ENCODE assay signal across 21 cellular contexts in genomic region chr6:121680058-121680457, GRCh38.
A peak's percentile ranks its signal among the peaks of the same experiment; 100 is the strongest.
DNase-seq lines count a peak whose midpoint lies in the region; ATAC-seq and TF ChIP-seq lines count a peak whose summit lies in the region.
"Had no signal": no experiment of that assay in that cellular context is flagged by ENCODE, and none has a peak within 500 bp of the region (broad histone marks: within the 10 kb centered on the region; RNA-seq: fewer than 3 reads in every experiment).

No MANE protein-coding gene starts in this region.

- H3K36me3 Mint-ChIP-seq in endodermal cell (ENCODE audit: low read depth) = peaks cover 2% of the 10 kb centered on the region
- H3K36me3 Mint-ChIP-seq in activated naive CD4-positive, alpha-beta T cell treated with anti-CD3 and anti-CD28 coated beads for 36 hours (ENCODE audit: low read depth) = no peaks in the 10 kb centered on the region
- H3K36me3 Mint-ChIP-seq: CD4-positive, CD25-positive, alpha-beta regulatory T cell had no signal

- TF ChIP-seq CTCF in cardiac muscle cell (IDR thresholded peaks at IDR 0.05; ENCODE audit: low read depth, low read length) (peak; percentile 3), endodermal cell (conservative IDR thresholded peaks at IDR 0.05) (peak; percentile 49)

- H3K9ac ChIP-seq in endodermal cell (ENCODE audit: extremely low read depth, low read length, poor library complexity, severe bottlenecking) = no peak overlapping the region

- H3K27me3 ChIP-seq in cardiac muscle cell (no peaks in the 10 kb centered on the region), endodermal cell (ENCODE audit: control insufficient read depth, insufficient read depth, low read length, poor library complexity, severe bottlenecking) (no peaks in the 10 kb centered on the region)
- H3K27me3 ChIP-seq: MG63 had no signal

- 82 to 97% methylated on average over 6 to 9 of the region's 9 CpGs for WGBS in endodermal cell (ENCODE audit: insufficient coverage in 1 of 2, insufficient read length in 1 of 2), 2 experiments

- CTCF ChIA-PET in activated naive CD4-positive, alpha-beta T cell treated with anti-CD3 and anti-CD28 coated beads for 36 hours (lab: Charles Lee) = interaction anchor here (0.6 kb wide), 1 partner anchor 76 kb away, joined by 4 read pairs; no protein-coding TSS in a partner anchor

- H3K4me1 ChIP-seq in cardiac muscle cell (ENCODE audit: low read depth) (no peaks in the 10 kb centered on the region), endodermal cell (ENCODE audit: control insufficient read depth, insufficient read depth, low read length) (peaks cover 2% of the 10 kb centered on the region)

- H3K9me3 ChIP-seq in cardiac muscle cell (ENCODE audit: low read depth) (no peaks in the 10 kb centered on the region), endodermal cell (ENCODE audit: control insufficient read depth, low read length) (peaks cover 9% of the 10 kb centered on the region)
- H3K9me3 ChIP-seq: MG63 had no signal

- H3K4me3 Mint-ChIP-seq in endodermal cell = no peak overlapping the region
- H3K4me3 Mint-ChIP-seq in activated naive CD4-positive, alpha-beta T cell treated with anti-CD3 and anti-CD28 coated beads for 36 hours = no peak overlapping the region
- H3K4me3 Mint-ChIP-seq: CD4-positive, CD25-positive, alpha-beta regulatory T cell had no signal

- ATAC-seq in Right ventricle myocardium inferior = no peak
- no peak for ATAC-seq in HG03139 (IDR thresholded peaks at IDR 0.05; ENCODE audit: unreplicated experiment)
- ATAC-seq: HepG2, SK-N-SH treated with all-trans-retinoic acid at 6 μM for 48 hours had no signal

- H3K9me3 Mint-ChIP-seq in endodermal cell = peaks cover 16% of the 10 kb centered on the region
- no peaks in the 10 kb centered on the region for H3K9me3 Mint-ChIP-seq in activated naive CD4-positive, alpha-beta T cell treated with anti-CD3 and anti-CD28 coated beads for 36 hours

- H3K36me3 ChIP-seq in cardiac muscle cell (no peaks in the 10 kb centered on the region), endodermal cell (ENCODE audit: control insufficient read depth, insufficient read depth, low read length) (no peaks in the 10 kb centered on the region)
- H3K36me3 ChIP-seq: MG63 had no signal

- H3K27ac ChIP-seq in cardiac muscle cell (no peak overlapping the region), endodermal cell (ENCODE audit: low read depth, low read length) (no peak overlapping the region)
- H3K27ac ChIP-seq: 22Rv1 had no signal

- H3K27ac Mint-ChIP-seq in endodermal cell = no peak overlapping the region
- H3K27ac Mint-ChIP-seq in activated naive CD4-positive, alpha-beta T cell treated with anti-CD3 and anti-CD28 coated beads for 36 hours = no peak overlapping the region
- H3K27ac Mint-ChIP-seq: CD4-positive, CD25-positive, alpha-beta regulatory T cell had no signal

- DNase-seq in cardiac muscle cell (ENCODE audit: low read depth in 1 of 2, low spot score in 1 of 2) (no peak), Right ventricle myocardium inferior (ENCODE audit: missing footprints) (no peak), RPMI7951 (ENCODE audit: low read depth) (peak; percentile 64), endodermal cell (peak; percentile 62), AML-193 (lab: John Stamatoyannopoulos, UW) (no peak)
- DNase-seq in activated naive CD4-positive, alpha-beta T cell treated with anti-CD3 and anti-CD28 coated beads for 36 hours = no peak
- DNase-seq in stimulated activated CD4-positive, alpha-beta T cell treated with anti-CD3 and anti-CD28 coated beads, Interleukin-4, amount 100 ng/mL, for 4 hours = no peak
- DNase-seq: ACHN; CD4-positive, CD25-positive, alpha-beta regulatory T cell; DMS153; DND-41; Kasumi-1; MG63; NCI-H1694; NCI-H2029 treated with DMSO at 0.1 percent for 48 hours; NCI-H446 treated with DMSO at 0.1 percent for 48 hours; NCI-H526 had no signal

- no peak overlapping the region for H3K4me3 ChIP-seq in cardiac muscle cell
- H3K4me3 ChIP-seq in endodermal cell (ENCODE audit: low read length) = no peak overlapping the region
- H3K4me3 ChIP-seq: MG63 had no signal

- intact Hi-C loops in Right ventricle myocardium inferior (cut with DNase I) = no loop called here
- intact Hi-C loops in activated naive CD4-positive, alpha-beta T cell treated with anti-CD3 and anti-CD28 coated beads for 36 hours (cut with micrococcal nuclease) = no loop called here

- peaks cover 5% of the 10 kb centered on the region for H3K4me1 Mint-ChIP-seq in endodermal cell
- H3K4me1 Mint-ChIP-seq in activated naive CD4-positive, alpha-beta T cell treated with anti-CD3 and anti-CD28 coated beads for 36 hours (ENCODE audit: low read depth) = no peaks in the 10 kb centered on the region
- H3K4me1 Mint-ChIP-seq: CD4-positive, CD25-positive, alpha-beta regulatory T cell had no signal

- no peaks in the 10 kb centered on the region for H3K27me3 Mint-ChIP-seq in endodermal cell (ENCODE audit: insufficient read depth)
- H3K27me3 Mint-ChIP-seq in activated naive CD4-positive, alpha-beta T cell treated with anti-CD3 and anti-CD28 coated beads for 36 hours (ENCODE audit: low read depth) = no peaks in the 10 kb centered on the region
- H3K27me3 Mint-ChIP-seq: CD4-positive, CD25-positive, alpha-beta regulatory T cell had no signal

Comparison
In these comparisons a context has a peak if more than half of its experiments do, and no peak if none do; other contexts are left out.
1. DNase-seq: peak in RPMI7951 (single experiment) and endodermal cell (single experiment); none in cardiac muscle cell (0 of 2), Right ventricle myocardium inferior (single experiment), activated naive CD4-positive, alpha-beta T cell treated with anti-CD3 and anti-CD28 coated beads for 36 hours (single experiment), AML-193 (0 of 2) and stimulated activated CD4-positive, alpha-beta T cell treated with anti-CD3 and anti-CD28 coated beads, Interleukin-4, amount 100 ng/mL, for 4 hours (0 of 2).